Comparison of ENCODE assay signal across 2 cellular contexts in genomic region chr12:118302053-118302452, GRCh38.
TF ChIP-seq lines count a peak whose summit lies in the region.

No MANE protein-coding gene starts in this region.

TF ChIP-seq in HepG2, 621 proteins besides CTCF, POLR2A, EP300 and RAD21 (continued from another document):
- TF ChIP-seq, protein P1, sequence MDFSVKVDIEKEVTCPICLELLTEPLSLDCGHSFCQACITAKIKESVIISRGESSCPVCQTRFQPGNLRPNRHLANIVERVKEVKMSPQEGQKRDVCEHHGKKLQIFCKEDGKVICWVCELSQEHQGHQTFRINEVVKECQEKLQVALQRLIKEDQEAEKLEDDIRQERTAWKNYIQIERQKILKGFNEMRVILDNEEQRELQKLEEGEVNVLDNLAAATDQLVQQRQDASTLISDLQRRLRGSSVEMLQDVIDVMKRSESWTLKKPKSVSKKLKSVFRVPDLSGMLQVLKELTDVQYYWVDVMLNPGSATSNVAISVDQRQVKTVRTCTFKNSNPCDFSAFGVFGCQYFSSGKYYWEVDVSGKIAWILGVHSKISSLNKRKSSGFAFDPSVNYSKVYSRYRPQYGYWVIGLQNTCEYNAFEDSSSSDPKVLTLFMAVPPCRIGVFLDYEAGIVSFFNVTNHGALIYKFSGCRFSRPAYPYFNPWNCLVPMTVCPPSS (IDR thresholded peaks at IDR 0.05) = no peak
- TF ChIP-seq ZNF878 (CRISPR knock-in tag; IDR thresholded peaks at IDR 0.05) (no peak), YY1 (IDR thresholded peaks at IDR 0.05; ENCODE audit: insufficient read depth, insufficient replicate concordance, low read depth, low read length) (no peak), KAT7 (CRISPR knock-in tag; IDR thresholded peaks at IDR 0.05; ENCODE audit: borderline replicate concordance) (no peak), GLI4 (CRISPR knock-in tag; IDR thresholded peaks at IDR 0.05; ENCODE audit: borderline replicate concordance) (no peak), ATRX (CRISPR knock-in tag; IDR thresholded peaks at IDR 0.05; ENCODE audit: borderline replicate concordance) (no peak), POGZ (CRISPR knock-in tag; IDR thresholded peaks at IDR 0.05) (no peak), GATAD1 (CRISPR knock-in tag; IDR thresholded peaks at IDR 0.05) (no peak), CEBPG (CRISPR knock-in tag; IDR thresholded peaks at IDR 0.05) (no peak)
- TF ChIP-seq, protein P2, sequence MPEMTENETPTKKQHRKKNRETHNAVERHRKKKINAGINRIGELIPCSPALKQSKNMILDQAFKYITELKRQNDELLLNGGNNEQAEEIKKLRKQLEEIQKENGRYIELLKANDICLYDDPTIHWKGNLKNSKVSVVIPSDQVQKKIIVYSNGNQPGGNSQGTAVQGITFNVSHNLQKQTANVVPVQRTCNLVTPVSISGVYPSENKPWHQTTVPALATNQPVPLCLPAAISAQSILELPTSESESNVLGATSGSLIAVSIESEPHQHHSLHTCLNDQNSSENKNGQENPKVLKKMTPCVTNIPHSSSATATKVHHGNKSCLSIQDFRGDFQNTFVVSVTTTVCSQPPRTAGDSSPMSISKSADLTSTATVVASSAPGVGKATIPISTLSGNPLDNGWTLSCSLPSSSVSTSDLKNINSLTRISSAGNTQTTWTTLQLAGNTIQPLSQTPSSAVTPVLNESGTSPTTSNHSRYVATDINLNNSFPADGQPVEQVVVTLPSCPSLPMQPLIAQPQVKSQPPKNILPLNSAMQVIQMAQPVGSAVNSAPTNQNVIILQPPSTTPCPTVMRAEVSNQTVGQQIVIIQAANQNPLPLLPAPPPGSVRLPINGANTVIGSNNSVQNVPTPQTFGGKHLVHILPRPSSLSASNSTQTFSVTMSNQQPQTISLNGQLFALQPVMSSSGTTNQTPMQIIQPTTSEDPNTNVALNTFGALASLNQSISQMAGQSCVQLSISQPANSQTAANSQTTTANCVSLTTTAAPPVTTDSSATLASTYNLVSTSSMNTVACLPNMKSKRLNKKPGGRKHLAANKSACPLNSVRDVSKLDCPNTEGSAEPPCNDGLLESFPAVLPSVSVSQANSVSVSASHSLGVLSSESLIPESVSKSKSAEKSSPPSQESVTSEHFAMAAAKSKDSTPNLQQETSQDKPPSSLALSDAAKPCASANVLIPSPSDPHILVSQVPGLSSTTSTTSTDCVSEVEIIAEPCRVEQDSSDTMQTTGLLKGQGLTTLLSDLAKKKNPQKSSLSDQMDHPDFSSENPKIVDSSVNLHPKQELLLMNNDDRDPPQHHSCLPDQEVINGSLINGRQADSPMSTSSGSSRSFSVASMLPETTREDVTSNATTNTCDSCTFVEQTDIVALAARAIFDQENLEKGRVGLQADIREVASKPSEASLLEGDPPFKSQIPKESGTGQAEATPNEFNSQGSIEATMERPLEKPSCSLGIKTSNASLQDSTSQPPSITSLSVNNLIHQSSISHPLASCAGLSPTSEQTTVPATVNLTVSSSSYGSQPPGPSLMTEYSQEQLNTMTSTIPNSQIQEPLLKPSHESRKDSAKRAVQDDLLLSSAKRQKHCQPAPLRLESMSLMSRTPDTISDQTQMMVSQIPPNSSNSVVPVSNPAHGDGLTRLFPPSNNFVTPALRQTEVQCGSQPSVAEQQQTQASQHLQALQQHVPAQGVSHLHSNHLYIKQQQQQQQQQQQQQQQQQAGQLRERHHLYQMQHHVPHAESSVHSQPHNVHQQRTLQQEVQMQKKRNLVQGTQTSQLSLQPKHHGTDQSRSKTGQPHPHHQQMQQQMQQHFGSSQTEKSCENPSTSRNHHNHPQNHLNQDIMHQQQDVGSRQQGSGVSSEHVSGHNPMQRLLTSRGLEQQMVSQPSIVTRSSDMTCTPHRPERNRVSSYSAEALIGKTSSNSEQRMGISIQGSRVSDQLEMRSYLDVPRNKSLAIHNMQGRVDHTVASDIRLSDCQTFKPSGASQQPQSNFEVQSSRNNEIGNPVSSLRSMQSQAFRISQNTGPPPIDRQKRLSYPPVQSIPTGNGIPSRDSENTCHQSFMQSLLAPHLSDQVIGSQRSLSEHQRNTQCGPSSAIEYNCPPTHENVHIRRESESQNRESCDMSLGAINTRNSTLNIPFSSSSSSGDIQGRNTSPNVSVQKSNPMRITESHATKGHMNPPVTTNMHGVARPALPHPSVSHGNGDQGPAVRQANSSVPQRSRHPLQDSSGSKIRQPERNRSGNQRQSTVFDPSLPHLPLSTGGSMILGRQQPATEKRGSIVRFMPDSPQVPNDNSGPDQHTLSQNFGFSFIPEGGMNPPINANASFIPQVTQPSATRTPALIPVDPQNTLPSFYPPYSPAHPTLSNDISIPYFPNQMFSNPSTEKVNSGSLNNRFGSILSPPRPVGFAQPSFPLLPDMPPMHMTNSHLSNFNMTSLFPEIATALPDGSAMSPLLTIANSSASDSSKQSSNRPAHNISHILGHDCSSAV (CRISPR knock-in tag; IDR thresholded peaks at IDR 0.05; ENCODE audit: borderline replicate concordance) = no peak
- TF ChIP-seq, protein P3, sequence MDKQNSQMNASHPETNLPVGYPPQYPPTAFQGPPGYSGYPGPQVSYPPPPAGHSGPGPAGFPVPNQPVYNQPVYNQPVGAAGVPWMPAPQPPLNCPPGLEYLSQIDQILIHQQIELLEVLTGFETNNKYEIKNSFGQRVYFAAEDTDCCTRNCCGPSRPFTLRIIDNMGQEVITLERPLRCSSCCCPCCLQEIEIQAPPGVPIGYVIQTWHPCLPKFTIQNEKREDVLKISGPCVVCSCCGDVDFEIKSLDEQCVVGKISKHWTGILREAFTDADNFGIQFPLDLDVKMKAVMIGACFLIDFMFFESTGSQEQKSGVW (CRISPR knock-in tag; IDR thresholded peaks at IDR 0.05; ENCODE audit: borderline replicate concordance) = no peak
- TF ChIP-seq, protein P4, sequence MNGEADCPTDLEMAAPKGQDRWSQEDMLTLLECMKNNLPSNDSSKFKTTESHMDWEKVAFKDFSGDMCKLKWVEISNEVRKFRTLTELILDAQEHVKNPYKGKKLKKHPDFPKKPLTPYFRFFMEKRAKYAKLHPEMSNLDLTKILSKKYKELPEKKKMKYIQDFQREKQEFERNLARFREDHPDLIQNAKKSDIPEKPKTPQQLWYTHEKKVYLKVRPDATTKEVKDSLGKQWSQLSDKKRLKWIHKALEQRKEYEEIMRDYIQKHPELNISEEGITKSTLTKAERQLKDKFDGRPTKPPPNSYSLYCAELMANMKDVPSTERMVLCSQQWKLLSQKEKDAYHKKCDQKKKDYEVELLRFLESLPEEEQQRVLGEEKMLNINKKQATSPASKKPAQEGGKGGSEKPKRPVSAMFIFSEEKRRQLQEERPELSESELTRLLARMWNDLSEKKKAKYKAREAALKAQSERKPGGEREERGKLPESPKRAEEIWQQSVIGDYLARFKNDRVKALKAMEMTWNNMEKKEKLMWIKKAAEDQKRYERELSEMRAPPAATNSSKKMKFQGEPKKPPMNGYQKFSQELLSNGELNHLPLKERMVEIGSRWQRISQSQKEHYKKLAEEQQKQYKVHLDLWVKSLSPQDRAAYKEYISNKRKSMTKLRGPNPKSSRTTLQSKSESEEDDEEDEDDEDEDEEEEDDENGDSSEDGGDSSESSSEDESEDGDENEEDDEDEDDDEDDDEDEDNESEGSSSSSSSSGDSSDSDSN (CRISPR knock-in tag; IDR thresholded peaks at IDR 0.05) = no peak

TF ChIP-seq in SK-N-SH treated with all-trans-retinoic acid at 6 μM for 48 hours, 23 proteins besides CTCF, POLR2A, EP300 and RAD21 (continued from another document):
- TF ChIP-seq, protein P5, sequence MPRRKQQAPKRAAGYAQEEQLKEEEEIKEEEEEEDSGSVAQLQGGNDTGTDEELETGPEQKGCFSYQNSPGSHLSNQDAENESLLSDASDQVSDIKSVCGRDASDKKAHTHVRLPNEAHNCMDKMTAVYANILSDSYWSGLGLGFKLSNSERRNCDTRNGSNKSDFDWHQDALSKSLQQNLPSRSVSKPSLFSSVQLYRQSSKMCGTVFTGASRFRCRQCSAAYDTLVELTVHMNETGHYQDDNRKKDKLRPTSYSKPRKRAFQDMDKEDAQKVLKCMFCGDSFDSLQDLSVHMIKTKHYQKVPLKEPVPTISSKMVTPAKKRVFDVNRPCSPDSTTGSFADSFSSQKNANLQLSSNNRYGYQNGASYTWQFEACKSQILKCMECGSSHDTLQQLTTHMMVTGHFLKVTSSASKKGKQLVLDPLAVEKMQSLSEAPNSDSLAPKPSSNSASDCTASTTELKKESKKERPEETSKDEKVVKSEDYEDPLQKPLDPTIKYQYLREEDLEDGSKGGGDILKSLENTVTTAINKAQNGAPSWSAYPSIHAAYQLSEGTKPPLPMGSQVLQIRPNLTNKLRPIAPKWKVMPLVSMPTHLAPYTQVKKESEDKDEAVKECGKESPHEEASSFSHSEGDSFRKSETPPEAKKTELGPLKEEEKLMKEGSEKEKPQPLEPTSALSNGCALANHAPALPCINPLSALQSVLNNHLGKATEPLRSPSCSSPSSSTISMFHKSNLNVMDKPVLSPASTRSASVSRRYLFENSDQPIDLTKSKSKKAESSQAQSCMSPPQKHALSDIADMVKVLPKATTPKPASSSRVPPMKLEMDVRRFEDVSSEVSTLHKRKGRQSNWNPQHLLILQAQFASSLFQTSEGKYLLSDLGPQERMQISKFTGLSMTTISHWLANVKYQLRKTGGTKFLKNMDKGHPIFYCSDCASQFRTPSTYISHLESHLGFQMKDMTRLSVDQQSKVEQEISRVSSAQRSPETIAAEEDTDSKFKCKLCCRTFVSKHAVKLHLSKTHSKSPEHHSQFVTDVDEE (CRISPR knock-in tag; IDR thresholded peaks at IDR 0.05) = no peak
- no peak for TF ChIP-seq SNAI2 (CRISPR knock-in tag; IDR thresholded peaks at IDR 0.05)
